ENCODE assay signal across 24 cellular contexts in genomic region chr7:12708314-12708713, GRCh38.
"Had no signal": no experiment of that assay in that cellular context is flagged by ENCODE, and none has a peak within 500 bp of the region (broad histone marks: within the 10 kb centered on the region; RNA-seq: fewer than 3 reads in every experiment).

No MANE protein-coding gene starts in this region.

- H3K27me3 ChIP-seq: colonic mucosa, gastroesophageal sphincter, heart left ventricle, hepatocyte, neutrophil, pancreas, right lobe of liver, tibial nerve, upper lobe of right lung, uterus had no signal

- FAIRE-seq: kidney, pancreas had no signal

- DNase-seq: colonic mucosa; effector CD8-positive, alpha-beta T cell; endodermal cell; heart left ventricle; kidney; mesenchymal stem cell; mucosa of descending colon; naive B cell; pancreas; right lobe of liver; stimulated activated CD4-positive, alpha-beta T cell treated with anti-CD3 and anti-CD28 coated beads, Interleukin-2, amount 100 ng/mL, for 24 hours; stimulated activated CD4-positive, alpha-beta T cell treated with anti-CD3 and anti-CD28 coated beads, Interleukin-4, amount 100 ng/mL, for 24 hours; stimulated activated naive CD8-positive, alpha-beta T cell treated with anti-CD3 and anti-CD28 coated beads, Interleukin-15, Interleukin-2, amounts not matched to agents 100 U/mL and 50 U/mL, for 24 hours; upper lobe of right lung; uterus had no signal

- H3K9me3 ChIP-seq: colonic mucosa, gastroesophageal sphincter, heart left ventricle, mucosa of descending colon, neutrophil, pancreas, right lobe of liver, thoracic aorta, tibial nerve, upper lobe of right lung, uterus had no signal

- H3K4me3 ChIP-seq: colonic mucosa, gastroesophageal sphincter, heart left ventricle, hepatocyte, lung, mucosa of descending colon, pancreas, right lobe of liver, thoracic aorta, tibial nerve, upper lobe of right lung, uterus had no signal

- H3K4me2 ChIP-seq: hepatocyte had no signal

- ATAC-seq: gastroesophageal sphincter; heart left ventricle; left lobe of liver; mucosa of descending colon; natural killer cell treated with Interleukin-12 subunit alpha and Interleukin-12 subunit beta and Interleukin-15 and Interleukin-18, amount 100 ng/mL, for 72 hours; pancreas; right lobe of liver; stimulated activated effector memory CD8-positive, alpha-beta T cell treated with anti-CD3 and anti-CD28 coated beads, Interleukin-12 subunit alpha, Interleukin-12 subunit beta, amount 100 ng/mL, for 72 hours; stimulated activated naive CD8-positive, alpha-beta T cell treated with anti-CD3 and anti-CD28 coated beads, Interleukin-15, Interleukin-2, amounts not matched to agents 100 U/mL and 50 U/mL, for 24 hours; upper lobe of right lung had no signal

- H2AFZ ChIP-seq: hepatocyte had no signal

- H3K79me2 ChIP-seq: hepatocyte had no signal

- H3K4me1 ChIP-seq: heart left ventricle, pancreas, right lobe of liver, upper lobe of right lung, uterus had no signal

- H3K36me3 ChIP-seq: colonic mucosa, gastroesophageal sphincter, heart left ventricle, neutrophil, pancreas, right lobe of liver, thoracic aorta, tibial nerve, upper lobe of right lung, uterus had no signal

- H3K27ac ChIP-seq: colonic mucosa, gastroesophageal sphincter, heart left ventricle, hepatocyte, neutrophil, pancreas, right lobe of liver, thoracic aorta, tibial nerve, upper lobe of right lung, uterus had no signal
